18 cellular contexts compared by ENCODE assay signal in the genomic region with DNA sequence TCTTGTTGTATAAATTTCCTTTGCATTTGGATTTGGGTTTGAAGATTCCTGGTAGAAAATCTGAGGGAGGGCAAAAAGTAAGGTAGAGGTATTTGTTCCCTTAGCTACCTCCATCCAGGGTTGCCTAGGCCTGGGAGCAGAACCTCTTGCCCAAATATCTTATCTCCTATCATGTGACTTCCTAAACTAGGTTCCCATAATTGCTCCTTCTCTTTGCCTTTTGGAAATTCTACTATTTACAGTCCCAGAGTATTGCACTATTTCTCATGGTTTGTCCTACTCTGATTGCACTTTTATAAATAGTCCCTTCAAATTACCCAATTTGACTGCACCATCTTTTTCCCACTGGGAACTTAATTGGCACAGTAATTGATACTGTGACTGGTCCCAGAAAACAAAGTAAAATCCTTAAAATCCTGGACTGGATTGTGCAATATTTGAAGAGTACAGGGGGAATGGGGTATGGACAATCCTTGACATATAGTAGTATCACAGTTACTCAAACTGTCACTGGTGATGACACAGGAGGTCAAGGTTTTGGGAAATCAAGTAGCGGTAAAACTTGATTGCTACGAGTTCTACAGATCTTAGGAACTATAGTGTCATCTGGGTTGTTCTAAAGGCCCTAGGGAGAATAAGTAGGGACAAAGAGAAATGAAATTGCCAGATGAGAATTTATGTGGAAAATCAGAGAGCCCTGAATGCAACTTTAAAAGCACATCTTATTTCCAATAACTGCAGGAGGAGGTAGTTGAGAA. TPM values are rescaled to one million over a fixed set of nuclear protein-coding genes. Genes with fewer than 3 reads are reported as not detected.
"Had no signal": no experiment of that assay in that cellular context is flagged by ENCODE, and none has a peak within 500 bp of the region (broad histone marks: within the 10 kb centered on the region; RNA-seq: fewer than 3 reads in every experiment).

No MANE protein-coding gene starts in this region.

- H3K4me3 ChIP-seq: adrenal gland, esophagus muscularis mucosa, lower lobe of right lung, psoas muscle, tibial artery had no signal

- H3K9me3 ChIP-seq: adrenal gland, esophagus muscularis mucosa, psoas muscle, tibial artery had no signal

- H3K27me3 ChIP-seq: adrenal gland, esophagus muscularis mucosa, tibial artery had no signal

- H3K27ac ChIP-seq: adrenal gland, esophagus muscularis mucosa, lower lobe of right lung, psoas muscle, tibial artery, WERI-Rb-1 had no signal

- H3K4me1 ChIP-seq: adrenal gland, esophagus muscularis mucosa, lower lobe of right lung, psoas muscle had no signal

- ATAC-seq: activated CD8-positive, alpha-beta memory T cell treated with anti-CD3 and anti-CD28 coated beads, Interleukin-2, amount 10 ng/mL, durations not matched to agents 7 days and 5 days; lower lobe of right lung; psoas muscle; sciatic nerve; stimulated activated effector memory CD8-positive, alpha-beta T cell treated with anti-CD3 and anti-CD28 coated beads, Interleukin-12 subunit alpha, Interleukin-12 subunit beta, amount 100 ng/mL, for 72 hours; T-cell had no signal

- H3K36me3 ChIP-seq: adrenal gland, esophagus muscularis mucosa, lower lobe of right lung, tibial artery, WERI-Rb-1 had no signal

- DNase-seq: activated CD4-positive, alpha-beta T cell treated with anti-CD3 and anti-CD28 coated beads, Interleukin-2, amount 50 U/mL, for 48 hours; activated CD8-positive, alpha-beta memory T cell treated with anti-CD3 and anti-CD28 coated beads, Interleukin-2, amount 10 ng/mL, durations not matched to agents 7 days and 5 days; activated naive CD4-positive, alpha-beta T cell treated with anti-CD3 and anti-CD28 coated beads, Interleukin-2, amount 50 U/mL, for 16 hours; activated T-cell treated with anti-CD3 and anti-CD28 coated beads, Interleukin-2, amount 50 U/mL, for 1 hour; adrenal gland; caudate nucleus; lower lobe of right lung; midbrain; psoas muscle; stimulated activated CD4-positive, alpha-beta T cell treated with anti-CD3 and anti-CD28 coated beads, Interleukin-12 subunit alpha, Interleukin-12 subunit beta, amount 100 ng/mL, for 4 hours; T-cell; T1000; tibial artery; WERI-Rb-1 had no signal

RNA-seq across cellular contexts. Expression of gene TICAM2, which starts 55.0 kb away (rescaled TPM):
- polyA plus RNA-seq: neural cell had no signal
